ENCODE assay signal across 8 cellular contexts in genomic region chr4:150960818-150961217, GRCh38.
DNase-seq lines count a peak whose midpoint lies in the region; ATAC-seq and TF ChIP-seq lines count a peak whose summit lies in the region.

No MANE protein-coding gene starts in this region.

- H3K4me3 ChIP-seq in DOHH2 (ENCODE audit: low read length), result no peak overlapping the region
- H3K4me3 ChIP-seq in epithelial cell of esophagus (ENCODE audit: low read length), result no peak overlapping the region

- H3K4me2 ChIP-seq in DOHH2 (ENCODE audit: low read length), result no peak overlapping the region

- ATAC-seq in HG02885 (IDR thresholded peaks at IDR 0.05; ENCODE audit: poor library complexity, unreplicated experiment) (peak; percentile 63), GM19467 (IDR thresholded peaks at IDR 0.05; ENCODE audit: unreplicated experiment) (no peak), HG02852 (IDR thresholded peaks at IDR 0.05; ENCODE audit: unreplicated experiment) (no peak)

- no peak overlapping the region for H3K27ac ChIP-seq in DOHH2 (ENCODE audit: low read depth, low read length)

- H3K36me3 ChIP-seq in DOHH2 (ENCODE audit: control insufficient read depth, low read length), result peaks cover 26% of the 10 kb centered on the region

- DNase-seq in SKM-1 treated with dmso at 0.1 percent for 144 hours (lab: John Stamatoyannopoulos, UW; ENCODE audit: unreplicated experiment) (peak; percentile 78), epithelial cell of esophagus (ENCODE audit: low read depth) (peak; percentile 70), amniotic stem cell (lab: John Stamatoyannopoulos, UW) (no peak)
- peak; percentile 13 to 15 for DNase-seq in stimulated activated CD4-positive, alpha-beta T cell treated with anti-CD3 and anti-CD28 coated beads, Interleukin-1b, Interleukin-23, amount 100 ng/mL, for 4 hours (ENCODE audit: low read depth in 2 of 2)

- no peaks in the 10 kb centered on the region for H3K27me3 ChIP-seq in DOHH2 (ENCODE audit: control insufficient read depth, low read length)

- TF ChIP-seq CTCF in DOHH2 (IDR thresholded peaks at IDR 0.05; ENCODE audit: low read depth, low read length, poor library complexity, severe bottlenecking) (peak; percentile 78), epithelial cell of esophagus (IDR thresholded peaks at IDR 0.05; ENCODE audit: insufficient read depth, low read depth, low read length, missing control alignments) (peak; percentile 74)

- no peaks in the 10 kb centered on the region for H3K9me2 ChIP-seq in DOHH2 (replicated peaks; ENCODE audit: control insufficient read depth, low read length)

- no peaks in the 10 kb centered on the region for H4K20me1 ChIP-seq in DOHH2 (ENCODE audit: control insufficient read depth, insufficient read depth, low read depth, low read length)

- H3K4me1 ChIP-seq in DOHH2 (ENCODE audit: control insufficient read depth, low read length), result peaks cover 3% of the 10 kb centered on the region; the same call in 1 of the 2 replicates

- H3K9me3 ChIP-seq in DOHH2 (ENCODE audit: control insufficient read depth, insufficient read depth, low read length), result peaks cover 26% of the 10 kb centered on the region; the same call in 1 of the 2 replicates

- H3K79me2 ChIP-seq in DOHH2 (ENCODE audit: control insufficient read depth, low read length), result peaks cover 56% of the 10 kb centered on the region

- H3F3A ChIP-seq in DOHH2 (ENCODE audit: control insufficient read depth, insufficient read depth), result 0 out of 2 replicates have a peak, but pooled peaks cover 3% of the 10 kb centered on the region
